Comparison of ENCODE assay signal across 1 cellular context in genomic region chr14:64914237-64914971, GRCh38.
TF ChIP-seq lines count a peak whose summit lies in the region.

TSS of gene CHURC1 (plus strand) at chr14:64914455. CDS start at chr14:64914496, 41 bp downstream.

TF ChIP-seq in WTC11, 78 proteins besides CTCF, POLR2A, EP300 and RAD21 (continued from another document):
- peak; percentile 45; the same call in 1 of the 2 replicates for TF ChIP-seq IRF1 (CRISPR knock-in tag; IDR thresholded peaks at IDR 0.05)
- TF ChIP-seq, protein P1, sequence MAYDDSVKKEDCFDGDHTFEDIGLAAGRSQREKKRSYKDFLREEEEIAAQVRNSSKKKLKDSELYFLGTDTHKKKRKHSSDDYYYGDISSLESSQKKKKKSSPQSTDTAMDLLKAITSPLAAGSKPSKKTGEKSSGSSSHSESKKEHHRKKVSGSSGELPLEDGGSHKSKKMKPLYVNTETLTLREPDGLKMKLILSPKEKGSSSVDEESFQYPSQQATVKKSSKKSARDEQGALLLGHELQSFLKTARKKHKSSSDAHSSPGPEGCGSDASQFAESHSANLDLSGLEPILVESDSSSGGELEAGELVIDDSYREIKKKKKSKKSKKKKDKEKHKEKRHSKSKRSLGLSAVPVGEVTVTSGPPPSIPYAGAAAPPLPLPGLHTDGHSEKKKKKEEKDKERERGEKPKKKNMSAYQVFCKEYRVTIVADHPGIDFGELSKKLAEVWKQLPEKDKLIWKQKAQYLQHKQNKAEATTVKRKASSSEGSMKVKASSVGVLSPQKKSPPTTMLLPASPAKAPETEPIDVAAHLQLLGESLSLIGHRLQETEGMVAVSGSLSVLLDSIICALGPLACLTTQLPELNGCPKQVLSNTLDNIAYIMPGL (CRISPR knock-in tag; IDR thresholded peaks at IDR 0.05): peak; percentile 65; the same call in 1 of the 2 replicates
- TF ChIP-seq, protein P2, sequence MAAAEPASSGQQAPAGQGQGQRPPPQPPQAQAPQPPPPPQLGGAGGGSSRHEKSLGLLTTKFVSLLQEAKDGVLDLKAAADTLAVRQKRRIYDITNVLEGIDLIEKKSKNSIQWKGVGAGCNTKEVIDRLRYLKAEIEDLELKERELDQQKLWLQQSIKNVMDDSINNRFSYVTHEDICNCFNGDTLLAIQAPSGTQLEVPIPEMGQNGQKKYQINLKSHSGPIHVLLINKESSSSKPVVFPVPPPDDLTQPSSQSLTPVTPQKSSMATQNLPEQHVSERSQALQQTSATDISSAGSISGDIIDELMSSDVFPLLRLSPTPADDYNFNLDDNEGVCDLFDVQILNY (CRISPR knock-in tag; IDR thresholded peaks at IDR 0.05): 0 out of 2 replicates have a peak, but pooled peaks have one; percentile 33
TF ChIP-seq in WTC11: peak in this region for 16.
